ENCODE assay signal across 17 cellular contexts in genomic region chr1:161908264-161908663, GRCh38.
A peak's percentile ranks its signal among the peaks of the same experiment; 100 is the strongest.
DNase-seq lines count a peak whose midpoint lies in the region; ATAC-seq, FAIRE-seq and TF ChIP-seq lines count a peak whose summit lies in the region.
"Had no signal": no experiment of that assay in that cellular context is flagged by ENCODE, and none has a peak within 500 bp of the region (broad histone marks: within the 10 kb centered on the region; RNA-seq: fewer than 3 reads in every experiment).

No MANE protein-coding gene starts in this region.

- H3K4me1 ChIP-seq in adipocyte (ENCODE audit: control insufficient read depth, insufficient read depth, low read length), result peaks cover 38% of the 10 kb centered on the region
- H3K4me1 ChIP-seq: BLaER1 treated with 17β-estradiol and CSF1 and Interleukin-3, amounts not matched to agents 10 nM and 100 nM; HAP-1 had no signal

- ATAC-seq in HG03442 (IDR thresholded peaks at IDR 0.05; ENCODE audit: unreplicated experiment), result no peak
- ATAC-seq: GM23338 had no signal

- FAIRE-seq in H54 (lab: Jason Lieb, UNC), result peak; percentile 66
- FAIRE-seq: GM12891, GM18507 had no signal

- TF ChIP-seq POLR2A in H54 (IDR thresholded peaks at IDR 0.05; ENCODE audit: low read depth, low read length), result no peak

- no peak overlapping the region for H3K9ac ChIP-seq in adipocyte (ENCODE audit: low read length)
- H3K9ac ChIP-seq: BLaER1 treated with 17β-estradiol and CSF1 and Interleukin-3, amounts not matched to agents 10 nM and 100 nM had no signal

- H3K4me3 ChIP-seq in adipocyte (ENCODE audit: low read length), result no peak overlapping the region
- H3K4me3 ChIP-seq: BLaER1 treated with 17β-estradiol and CSF1 and Interleukin-3, amounts not matched to agents 10 nM and 100 nM; GM23338; HAP-1 had no signal

- no peaks in the 10 kb centered on the region for H3K36me3 ChIP-seq in adipocyte (ENCODE audit: control insufficient read depth, insufficient read depth, low read length, severe bottlenecking)
- H3K36me3 ChIP-seq: HAP-1 had no signal

- DNase-seq in H54 (ENCODE audit: insufficient read length, low spot score) (no peak), adipocyte (ENCODE audit: low read depth) (peak; percentile 66), fibroblast of gingiva (ENCODE audit: low read depth) (peak; percentile 11), NCI-H526 treated with DMSO at 0.1 percent for 48 hours (lab: John Stamatoyannopoulos, UW) (no peak), NCI-H510A treated with DMSO at 0.1 percent for 48 hours (lab: John Stamatoyannopoulos, UW) (no peak)
- DNase-seq: CD4-positive, alpha-beta T cell; CD8-positive, alpha-beta memory T cell; DMS53; DMS79 treated with DMSO at 0.1 percent for 48 hours; GF-D8; HFFc6 had no signal

- no peaks in the 10 kb centered on the region for H3K27me3 ChIP-seq in adipocyte (replicated peaks; ENCODE audit: control insufficient read depth, insufficient read depth, low read length)
- H3K27me3 ChIP-seq: BLaER1 treated with 17β-estradiol and CSF1 and Interleukin-3, amounts not matched to agents 10 nM and 100 nM had no signal

- H3K9me3 ChIP-seq in adipocyte (ENCODE audit: control insufficient read depth, low read length), result no peaks in the 10 kb centered on the region
- H3K9me3 ChIP-seq: BLaER1 treated with 17β-estradiol and CSF1 and Interleukin-3, amounts not matched to agents 10 nM and 100 nM; HAP-1 had no signal

Comparison
In these comparisons a context has a peak if more than half of its experiments do, and no peak if none do; other contexts are left out.
1. DNase-seq: peak in adipocyte (single experiment) and fibroblast of gingiva (single experiment); none in H54 (single experiment), NCI-H526 treated with DMSO at 0.1 percent for 48 hours (single experiment) and NCI-H510A treated with DMSO at 0.1 percent for 48 hours (single experiment).